ENCODE assay signal across 1 cellular context in the genomic region with DNA sequence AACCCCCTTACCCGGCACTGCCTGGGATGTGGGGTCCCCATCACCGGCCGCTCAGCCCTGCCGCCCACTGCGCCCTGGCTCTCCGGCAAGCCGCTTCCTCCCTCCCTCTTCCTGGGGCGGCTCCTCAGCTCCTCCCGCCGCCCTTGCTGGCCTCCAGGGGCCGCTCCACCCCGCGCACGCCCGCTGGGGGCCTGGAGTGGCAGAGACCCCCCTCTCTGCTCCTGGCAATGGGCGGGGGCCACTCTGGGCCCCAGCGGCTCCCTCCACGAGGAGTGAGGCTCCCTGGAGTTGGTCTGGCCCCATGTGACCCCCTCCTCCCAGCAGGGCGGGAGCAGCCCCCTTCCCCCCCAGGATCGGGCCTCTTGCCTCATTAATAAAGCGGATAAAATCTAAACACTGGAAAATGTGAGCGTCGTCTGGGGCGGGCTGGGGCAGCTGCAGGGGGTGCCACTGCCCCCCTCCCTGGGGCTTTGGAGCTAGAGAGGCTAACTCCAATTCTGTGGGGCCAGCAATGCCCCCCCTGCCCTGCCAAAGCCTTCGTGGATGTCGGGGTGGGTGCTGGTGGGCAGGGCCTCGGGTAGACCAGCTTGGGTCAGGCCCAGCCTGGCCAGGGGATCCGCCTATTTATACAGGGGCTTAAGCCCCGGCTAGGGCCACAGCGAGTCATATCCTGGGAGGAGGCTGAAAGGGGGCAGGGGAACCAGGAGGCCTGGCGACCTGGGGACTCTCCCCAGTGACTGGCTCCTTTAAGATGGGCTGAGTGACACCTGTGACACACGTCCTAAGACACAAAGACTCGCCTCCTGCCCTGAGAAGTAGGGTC.
TF ChIP-seq lines count a peak whose summit lies in the region.

A gene with protein sequence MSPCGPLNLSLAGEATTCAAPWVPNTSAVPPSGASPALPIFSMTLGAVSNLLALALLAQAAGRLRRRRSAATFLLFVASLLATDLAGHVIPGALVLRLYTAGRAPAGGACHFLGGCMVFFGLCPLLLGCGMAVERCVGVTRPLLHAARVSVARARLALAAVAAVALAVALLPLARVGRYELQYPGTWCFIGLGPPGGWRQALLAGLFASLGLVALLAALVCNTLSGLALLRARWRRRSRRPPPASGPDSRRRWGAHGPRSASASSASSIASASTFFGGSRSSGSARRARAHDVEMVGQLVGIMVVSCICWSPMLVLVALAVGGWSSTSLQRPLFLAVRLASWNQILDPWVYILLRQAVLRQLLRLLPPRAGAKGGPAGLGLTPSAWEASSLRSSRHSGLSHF (minus strand): TSS at position 104 of the 823 bp plus-strand sequence. CDS start 1,034 bp downstream, outside the sequence.

TF ChIP-seq in GM23338, 12 proteins besides CTCF, POLR2A, EP300 and RAD21:
- TF ChIP-seq POLR2AphosphoS5 (IDR thresholded peaks at IDR 0.05; ENCODE audit: low read depth) (no peak), EZH2 (IDR thresholded peaks at IDR 0.05; ENCODE audit: low read depth, unreplicated experiment) (no peak), ETS1 (IDR thresholded peaks at IDR 0.05) (no peak), CREB1 (CRISPR knock-in tag; IDR thresholded peaks at IDR 0.05; ENCODE audit: low read depth) (no peak), NANOG (IDR thresholded peaks at IDR 0.05; ENCODE audit: borderline replicate concordance) (no peak), JUNB (IDR thresholded peaks at IDR 0.05; ENCODE audit: unreplicated experiment) (no peak), STAT1 (IDR thresholded peaks at IDR 0.05; ENCODE audit: unreplicated experiment) (no peak), ZNF114 (CRISPR knock-in tag; IDR thresholded peaks at IDR 0.05) (no peak), REST (IDR thresholded peaks at IDR 0.05; ENCODE audit: unreplicated experiment) (no peak), ZNF331 (CRISPR knock-in tag; IDR thresholded peaks at IDR 0.05; ENCODE audit: low read depth) (no peak), EZH2phosphoT487 (IDR thresholded peaks at IDR 0.05; ENCODE audit: unreplicated experiment) (no peak)
- TF ChIP-seq, protein P1, sequence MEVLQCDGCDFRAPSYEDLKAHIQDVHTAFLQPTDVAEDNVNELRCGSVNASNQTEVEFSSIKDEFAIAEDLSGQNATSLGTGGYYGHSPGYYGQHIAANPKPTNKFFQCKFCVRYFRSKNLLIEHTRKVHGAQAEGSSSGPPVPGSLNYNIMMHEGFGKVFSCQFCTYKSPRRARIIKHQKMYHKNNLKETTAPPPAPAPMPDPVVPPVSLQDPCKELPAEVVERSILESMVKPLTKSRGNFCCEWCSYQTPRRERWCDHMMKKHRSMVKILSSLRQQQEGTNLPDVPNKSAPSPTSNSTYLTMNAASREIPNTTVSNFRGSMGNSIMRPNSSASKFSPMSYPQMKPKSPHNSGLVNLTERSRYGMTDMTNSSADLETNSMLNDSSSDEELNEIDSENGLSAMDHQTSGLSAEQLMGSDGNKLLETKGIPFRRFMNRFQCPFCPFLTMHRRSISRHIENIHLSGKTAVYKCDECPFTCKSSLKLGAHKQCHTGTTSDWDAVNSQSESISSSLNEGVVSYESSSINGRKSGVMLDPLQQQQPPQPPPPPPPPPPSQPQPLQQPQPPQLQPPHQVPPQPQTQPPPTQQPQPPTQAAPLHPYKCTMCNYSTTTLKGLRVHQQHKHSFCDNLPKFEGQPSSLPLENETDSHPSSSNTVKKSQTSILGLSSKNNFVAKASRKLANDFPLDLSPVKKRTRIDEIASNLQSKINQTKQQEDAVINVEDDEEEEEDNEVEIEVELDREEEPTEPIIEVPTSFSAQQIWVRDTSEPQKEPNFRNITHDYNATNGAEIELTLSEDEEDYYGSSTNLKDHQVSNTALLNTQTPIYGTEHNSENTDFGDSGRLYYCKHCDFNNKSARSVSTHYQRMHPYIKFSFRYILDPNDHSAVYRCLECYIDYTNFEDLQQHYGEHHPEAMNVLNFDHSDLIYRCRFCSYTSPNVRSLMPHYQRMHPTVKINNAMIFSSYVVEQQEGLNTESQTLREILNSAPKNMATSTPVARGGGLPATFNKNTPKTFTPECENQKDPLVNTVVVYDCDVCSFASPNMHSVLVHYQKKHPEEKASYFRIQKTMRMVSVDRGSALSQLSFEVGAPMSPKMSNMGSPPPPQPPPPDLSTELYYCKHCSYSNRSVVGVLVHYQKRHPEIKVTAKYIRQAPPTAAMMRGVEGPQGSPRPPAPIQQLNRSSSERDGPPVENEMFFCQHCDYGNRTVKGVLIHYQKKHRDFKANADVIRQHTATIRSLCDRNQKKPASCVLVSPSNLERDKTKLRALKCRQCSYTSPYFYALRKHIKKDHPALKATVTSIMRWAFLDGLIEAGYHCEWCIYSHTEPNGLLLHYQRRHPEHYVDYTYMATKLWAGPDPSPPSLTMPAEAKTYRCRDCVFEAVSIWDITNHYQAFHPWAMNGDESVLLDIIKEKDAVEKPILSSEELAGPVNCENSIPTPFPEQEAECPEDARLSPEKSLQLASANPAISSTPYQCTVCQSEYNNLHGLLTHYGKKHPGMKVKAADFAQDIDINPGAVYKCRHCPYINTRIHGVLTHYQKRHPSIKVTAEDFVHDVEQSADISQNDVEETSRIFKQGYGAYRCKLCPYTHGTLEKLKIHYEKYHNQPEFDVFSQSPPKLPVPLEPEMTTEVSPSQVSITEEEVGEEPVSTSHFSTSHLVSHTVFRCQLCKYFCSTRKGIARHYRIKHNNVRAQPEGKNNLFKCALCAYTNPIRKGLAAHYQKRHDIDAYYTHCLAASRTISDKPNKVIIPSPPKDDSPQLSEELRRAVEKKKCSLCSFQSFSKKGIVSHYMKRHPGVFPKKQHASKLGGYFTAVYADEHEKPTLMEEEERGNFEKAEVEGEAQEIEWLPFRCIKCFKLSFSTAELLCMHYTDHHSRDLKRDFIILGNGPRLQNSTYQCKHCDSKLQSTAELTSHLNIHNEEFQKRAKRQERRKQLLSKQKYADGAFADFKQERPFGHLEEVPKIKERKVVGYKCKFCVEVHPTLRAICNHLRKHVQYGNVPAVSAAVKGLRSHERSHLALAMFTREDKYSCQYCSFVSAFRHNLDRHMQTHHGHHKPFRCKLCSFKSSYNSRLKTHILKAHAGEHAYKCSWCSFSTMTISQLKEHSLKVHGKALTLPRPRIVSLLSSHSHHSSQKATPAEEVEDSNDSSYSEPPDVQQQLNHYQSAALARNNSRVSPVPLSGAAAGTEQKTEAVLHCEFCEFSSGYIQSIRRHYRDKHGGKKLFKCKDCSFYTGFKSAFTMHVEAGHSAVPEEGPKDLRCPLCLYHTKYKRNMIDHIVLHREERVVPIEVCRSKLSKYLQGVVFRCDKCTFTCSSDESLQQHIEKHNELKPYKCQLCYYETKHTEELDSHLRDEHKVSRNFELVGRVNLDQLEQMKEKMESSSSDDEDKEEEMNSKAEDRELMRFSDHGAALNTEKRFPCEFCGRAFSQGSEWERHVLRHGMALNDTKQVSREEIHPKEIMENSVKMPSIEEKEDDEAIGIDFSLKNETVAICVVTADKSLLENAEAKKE (CRISPR knock-in tag; IDR thresholded peaks at IDR 0.05): no peak
